Comparison of ENCODE assay signal across 18 cellular contexts in the genomic region with DNA sequence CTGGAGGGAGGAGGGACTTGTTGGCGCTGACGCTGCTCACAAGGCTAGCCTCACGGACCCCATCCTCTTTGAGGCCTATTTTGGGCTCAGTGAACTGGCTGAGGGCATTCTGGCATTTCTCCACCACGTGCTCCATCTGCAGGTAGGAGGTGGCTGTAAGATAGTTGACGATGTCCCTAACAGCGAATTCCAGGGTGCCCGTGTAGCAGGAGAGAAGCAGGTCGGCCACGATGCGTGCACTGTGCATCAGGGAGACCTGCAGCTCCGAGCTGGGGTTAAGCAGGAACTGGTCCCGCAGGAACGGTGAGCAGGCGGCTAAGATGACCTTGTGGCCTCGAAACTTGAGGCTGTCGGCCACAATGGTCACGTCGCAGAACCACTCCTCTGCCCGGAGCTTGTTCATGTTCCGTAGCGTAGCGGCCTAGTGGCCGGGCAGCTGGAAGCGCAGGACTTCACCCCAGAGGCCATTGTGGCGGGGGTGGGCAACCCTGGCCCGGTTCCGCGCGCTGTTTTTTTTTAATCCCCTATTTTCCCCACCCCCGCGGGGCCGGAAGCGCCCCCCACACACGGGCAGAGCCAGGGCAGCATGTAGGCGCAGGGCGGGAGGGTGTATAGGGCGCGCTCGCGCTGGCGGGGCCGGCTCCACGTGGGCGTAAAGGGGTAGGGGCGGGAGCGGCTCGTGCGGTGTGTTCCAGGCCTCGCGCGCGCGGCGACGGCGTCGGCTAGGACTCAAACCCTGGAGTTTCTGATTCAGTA.
"Had no signal": no experiment of that assay in that cellular context is flagged by ENCODE, and none has a peak within 500 bp of the region (broad histone marks: within the 10 kb centered on the region; RNA-seq: fewer than 3 reads in every experiment).

No MANE protein-coding gene starts in this region.

- DNase-seq: activated CD4-positive, alpha-beta T cell treated with anti-CD3 and anti-CD28 coated beads for 4 hours; activated CD8-positive, alpha-beta memory T cell treated with anti-CD3 and anti-CD28 coated beads, Interleukin-2, amount 50 U/mL, for 48 hours; activated CD8-positive, alpha-beta T cell treated with anti-CD3 and anti-CD28 coated beads for 36 hours; activated gamma-delta T cell treated with Interleukin-2 at 50 U/mL for 16 hours; activated naive CD8-positive, alpha-beta T cell treated with anti-CD3 and anti-CD28 coated beads for 36 hours; amygdala; central memory CD4-positive, alpha-beta T cell; colonic mucosa; foreskin keratinocyte; head of caudate nucleus; immature natural killer cell; ovary; substantia nigra; T-helper 2 cell; transverse colon had no signal

- H3K4me1 Mint-ChIP-seq: activated naive CD8-positive, alpha-beta T cell treated with anti-CD3 and anti-CD28 coated beads for 36 hours; brain; immature natural killer cell; neural crest cell; stimulated activated effector memory CD8-positive, alpha-beta T cell treated with anti-CD3 and anti-CD28 coated beads, Interleukin-12 subunit alpha, Interleukin-12 subunit beta, amount 100 ng/mL, for 72 hours had no signal

- H3K4me3 Mint-ChIP-seq: activated CD8-positive, alpha-beta T cell treated with anti-CD3 and anti-CD28 coated beads for 36 hours; activated naive CD8-positive, alpha-beta T cell treated with anti-CD3 and anti-CD28 coated beads for 36 hours; brain; immature natural killer cell; neural crest cell; stimulated activated effector memory CD8-positive, alpha-beta T cell treated with anti-CD3 and anti-CD28 coated beads, Interleukin-12 subunit alpha, Interleukin-12 subunit beta, amount 100 ng/mL, for 72 hours had no signal

- ATAC-seq: activated CD8-positive, alpha-beta T cell treated with anti-CD3 and anti-CD28 coated beads for 36 hours; foreskin keratinocyte; stimulated activated effector memory CD8-positive, alpha-beta T cell treated with anti-CD3 and anti-CD28 coated beads, Interleukin-12 subunit alpha, Interleukin-12 subunit beta, amount 100 ng/mL, for 72 hours had no signal

- H3K4me3 ChIP-seq: colonic mucosa, ovary, transverse colon had no signal

- H3K27me3 Mint-ChIP-seq: activated CD8-positive, alpha-beta T cell treated with anti-CD3 and anti-CD28 coated beads for 36 hours; activated naive CD8-positive, alpha-beta T cell treated with anti-CD3 and anti-CD28 coated beads for 36 hours; brain had no signal

- H3K4me1 ChIP-seq: colonic mucosa, foreskin keratinocyte, transverse colon had no signal

- H3K27ac Mint-ChIP-seq: activated CD8-positive, alpha-beta T cell treated with anti-CD3 and anti-CD28 coated beads for 36 hours; activated naive CD8-positive, alpha-beta T cell treated with anti-CD3 and anti-CD28 coated beads for 36 hours; immature natural killer cell; stimulated activated effector memory CD8-positive, alpha-beta T cell treated with anti-CD3 and anti-CD28 coated beads, Interleukin-12 subunit alpha, Interleukin-12 subunit beta, amount 100 ng/mL, for 72 hours had no signal

- H3K27ac ChIP-seq: colonic mucosa, foreskin keratinocyte, ovary, transverse colon had no signal

- H3K9me3 ChIP-seq: colonic mucosa, ovary, transverse colon had no signal

- H3K36me3 ChIP-seq: colonic mucosa, ovary had no signal

- H3K27me3 ChIP-seq: colonic mucosa, foreskin keratinocyte, ovary, transverse colon had no signal

- H3K9me3 Mint-ChIP-seq: activated CD8-positive, alpha-beta T cell treated with anti-CD3 and anti-CD28 coated beads for 36 hours; activated naive CD8-positive, alpha-beta T cell treated with anti-CD3 and anti-CD28 coated beads for 36 hours; immature natural killer cell; neural crest cell; stimulated activated effector memory CD8-positive, alpha-beta T cell treated with anti-CD3 and anti-CD28 coated beads, Interleukin-12 subunit alpha, Interleukin-12 subunit beta, amount 100 ng/mL, for 72 hours had no signal
